Comparison of ENCODE assay signal across 2 cellular contexts in the genomic region with DNA sequence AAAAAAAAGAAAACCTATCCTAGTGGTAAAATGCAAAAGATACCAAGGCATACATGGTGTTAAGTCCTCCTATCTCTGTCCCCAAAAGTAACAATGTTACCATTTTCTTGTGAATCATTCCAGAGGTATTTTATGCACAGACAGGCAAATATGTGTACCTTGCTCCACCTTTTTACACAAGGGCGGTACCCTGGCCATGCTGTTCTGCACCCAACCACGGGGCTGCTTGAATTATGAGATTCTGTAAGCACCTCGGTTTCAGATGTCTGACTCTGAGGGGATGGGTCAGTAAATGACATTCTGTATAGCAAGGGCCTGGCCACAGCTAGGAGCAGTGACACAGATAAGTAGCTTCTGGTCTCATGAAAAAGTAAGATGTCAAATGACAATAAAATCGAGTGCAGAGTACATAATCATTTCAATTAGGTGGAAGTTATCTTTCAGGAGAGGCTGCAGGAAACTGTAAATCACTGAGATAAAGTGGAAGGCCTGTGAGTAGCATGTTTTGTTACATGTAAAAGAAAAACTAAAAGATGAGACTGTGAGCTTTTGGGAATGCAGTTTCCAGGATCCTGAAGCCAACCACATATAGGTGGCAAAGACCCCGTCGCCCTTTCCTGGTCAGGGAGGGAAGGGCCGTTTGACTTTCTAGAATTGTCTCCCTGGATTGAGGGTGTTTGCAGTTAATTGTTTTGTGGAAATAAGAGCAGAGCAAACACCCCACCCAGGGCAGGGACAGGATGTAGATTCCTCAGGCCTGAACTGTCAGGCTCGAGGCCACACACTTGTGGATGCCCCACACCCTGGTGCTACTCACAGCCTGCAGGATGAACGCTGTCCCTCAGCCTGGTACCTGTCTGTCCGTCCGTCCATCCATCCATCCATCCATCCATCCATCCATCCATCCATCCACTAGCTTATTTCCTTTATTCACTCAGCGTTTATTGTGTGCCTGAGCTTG.
TF ChIP-seq lines count a peak whose summit lies in the region.

No MANE protein-coding gene starts in this region.

TF ChIP-seq in Ishikawa, 13 proteins besides CTCF, POLR2A, EP300 and RAD21:
- no peak for TF ChIP-seq FOXM1 (IDR thresholded peaks at IDR 0.05; ENCODE audit: borderline replicate concordance, low read depth)
- TF ChIP-seq TEAD4 (IDR thresholded peaks at IDR 0.05), result peak; percentile 39; the same call in 1 of the 2 replicates

TF ChIP-seq in GM12878, 131 proteins besides CTCF, POLR2A, EP300 and RAD21:
- TF ChIP-seq, protein P1, sequence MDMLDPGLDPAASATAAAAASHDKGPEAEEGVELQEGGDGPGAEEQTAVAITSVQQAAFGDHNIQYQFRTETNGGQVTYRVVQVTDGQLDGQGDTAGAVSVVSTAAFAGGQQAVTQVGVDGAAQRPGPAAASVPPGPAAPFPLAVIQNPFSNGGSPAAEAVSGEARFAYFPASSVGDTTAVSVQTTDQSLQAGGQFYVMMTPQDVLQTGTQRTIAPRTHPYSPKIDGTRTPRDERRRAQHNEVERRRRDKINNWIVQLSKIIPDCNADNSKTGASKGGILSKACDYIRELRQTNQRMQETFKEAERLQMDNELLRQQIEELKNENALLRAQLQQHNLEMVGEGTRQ (IDR thresholded peaks at IDR 0.05; ENCODE audit: borderline replicate concordance, low read depth, low read length), result no peak
- TF ChIP-seq MXI1 (IDR thresholded peaks at IDR 0.05; ENCODE audit: low read depth, low read length), result no peak
